Comparison of ENCODE assay signal across 1 cellular context in genomic region chr5:80240368-80240986, GRCh38.
TF ChIP-seq lines count a peak whose summit lies in the region.

No MANE protein-coding gene starts in this region.

TF ChIP-seq in GM23338, 12 proteins besides CTCF, POLR2A, EP300 and RAD21 (continued from another document):
- TF ChIP-seq, protein P1, sequence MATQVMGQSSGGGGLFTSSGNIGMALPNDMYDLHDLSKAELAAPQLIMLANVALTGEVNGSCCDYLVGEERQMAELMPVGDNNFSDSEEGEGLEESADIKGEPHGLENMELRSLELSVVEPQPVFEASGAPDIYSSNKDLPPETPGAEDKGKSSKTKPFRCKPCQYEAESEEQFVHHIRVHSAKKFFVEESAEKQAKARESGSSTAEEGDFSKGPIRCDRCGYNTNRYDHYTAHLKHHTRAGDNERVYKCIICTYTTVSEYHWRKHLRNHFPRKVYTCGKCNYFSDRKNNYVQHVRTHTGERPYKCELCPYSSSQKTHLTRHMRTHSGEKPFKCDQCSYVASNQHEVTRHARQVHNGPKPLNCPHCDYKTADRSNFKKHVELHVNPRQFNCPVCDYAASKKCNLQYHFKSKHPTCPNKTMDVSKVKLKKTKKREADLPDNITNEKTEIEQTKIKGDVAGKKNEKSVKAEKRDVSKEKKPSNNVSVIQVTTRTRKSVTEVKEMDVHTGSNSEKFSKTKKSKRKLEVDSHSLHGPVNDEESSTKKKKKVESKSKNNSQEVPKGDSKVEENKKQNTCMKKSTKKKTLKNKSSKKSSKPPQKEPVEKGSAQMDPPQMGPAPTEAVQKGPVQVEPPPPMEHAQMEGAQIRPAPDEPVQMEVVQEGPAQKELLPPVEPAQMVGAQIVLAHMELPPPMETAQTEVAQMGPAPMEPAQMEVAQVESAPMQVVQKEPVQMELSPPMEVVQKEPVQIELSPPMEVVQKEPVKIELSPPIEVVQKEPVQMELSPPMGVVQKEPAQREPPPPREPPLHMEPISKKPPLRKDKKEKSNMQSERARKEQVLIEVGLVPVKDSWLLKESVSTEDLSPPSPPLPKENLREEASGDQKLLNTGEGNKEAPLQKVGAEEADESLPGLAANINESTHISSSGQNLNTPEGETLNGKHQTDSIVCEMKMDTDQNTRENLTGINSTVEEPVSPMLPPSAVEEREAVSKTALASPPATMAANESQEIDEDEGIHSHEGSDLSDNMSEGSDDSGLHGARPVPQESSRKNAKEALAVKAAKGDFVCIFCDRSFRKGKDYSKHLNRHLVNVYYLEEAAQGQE (IDR thresholded peaks at IDR 0.05; ENCODE audit: unreplicated experiment) = no peak
- TF ChIP-seq, protein P2, sequence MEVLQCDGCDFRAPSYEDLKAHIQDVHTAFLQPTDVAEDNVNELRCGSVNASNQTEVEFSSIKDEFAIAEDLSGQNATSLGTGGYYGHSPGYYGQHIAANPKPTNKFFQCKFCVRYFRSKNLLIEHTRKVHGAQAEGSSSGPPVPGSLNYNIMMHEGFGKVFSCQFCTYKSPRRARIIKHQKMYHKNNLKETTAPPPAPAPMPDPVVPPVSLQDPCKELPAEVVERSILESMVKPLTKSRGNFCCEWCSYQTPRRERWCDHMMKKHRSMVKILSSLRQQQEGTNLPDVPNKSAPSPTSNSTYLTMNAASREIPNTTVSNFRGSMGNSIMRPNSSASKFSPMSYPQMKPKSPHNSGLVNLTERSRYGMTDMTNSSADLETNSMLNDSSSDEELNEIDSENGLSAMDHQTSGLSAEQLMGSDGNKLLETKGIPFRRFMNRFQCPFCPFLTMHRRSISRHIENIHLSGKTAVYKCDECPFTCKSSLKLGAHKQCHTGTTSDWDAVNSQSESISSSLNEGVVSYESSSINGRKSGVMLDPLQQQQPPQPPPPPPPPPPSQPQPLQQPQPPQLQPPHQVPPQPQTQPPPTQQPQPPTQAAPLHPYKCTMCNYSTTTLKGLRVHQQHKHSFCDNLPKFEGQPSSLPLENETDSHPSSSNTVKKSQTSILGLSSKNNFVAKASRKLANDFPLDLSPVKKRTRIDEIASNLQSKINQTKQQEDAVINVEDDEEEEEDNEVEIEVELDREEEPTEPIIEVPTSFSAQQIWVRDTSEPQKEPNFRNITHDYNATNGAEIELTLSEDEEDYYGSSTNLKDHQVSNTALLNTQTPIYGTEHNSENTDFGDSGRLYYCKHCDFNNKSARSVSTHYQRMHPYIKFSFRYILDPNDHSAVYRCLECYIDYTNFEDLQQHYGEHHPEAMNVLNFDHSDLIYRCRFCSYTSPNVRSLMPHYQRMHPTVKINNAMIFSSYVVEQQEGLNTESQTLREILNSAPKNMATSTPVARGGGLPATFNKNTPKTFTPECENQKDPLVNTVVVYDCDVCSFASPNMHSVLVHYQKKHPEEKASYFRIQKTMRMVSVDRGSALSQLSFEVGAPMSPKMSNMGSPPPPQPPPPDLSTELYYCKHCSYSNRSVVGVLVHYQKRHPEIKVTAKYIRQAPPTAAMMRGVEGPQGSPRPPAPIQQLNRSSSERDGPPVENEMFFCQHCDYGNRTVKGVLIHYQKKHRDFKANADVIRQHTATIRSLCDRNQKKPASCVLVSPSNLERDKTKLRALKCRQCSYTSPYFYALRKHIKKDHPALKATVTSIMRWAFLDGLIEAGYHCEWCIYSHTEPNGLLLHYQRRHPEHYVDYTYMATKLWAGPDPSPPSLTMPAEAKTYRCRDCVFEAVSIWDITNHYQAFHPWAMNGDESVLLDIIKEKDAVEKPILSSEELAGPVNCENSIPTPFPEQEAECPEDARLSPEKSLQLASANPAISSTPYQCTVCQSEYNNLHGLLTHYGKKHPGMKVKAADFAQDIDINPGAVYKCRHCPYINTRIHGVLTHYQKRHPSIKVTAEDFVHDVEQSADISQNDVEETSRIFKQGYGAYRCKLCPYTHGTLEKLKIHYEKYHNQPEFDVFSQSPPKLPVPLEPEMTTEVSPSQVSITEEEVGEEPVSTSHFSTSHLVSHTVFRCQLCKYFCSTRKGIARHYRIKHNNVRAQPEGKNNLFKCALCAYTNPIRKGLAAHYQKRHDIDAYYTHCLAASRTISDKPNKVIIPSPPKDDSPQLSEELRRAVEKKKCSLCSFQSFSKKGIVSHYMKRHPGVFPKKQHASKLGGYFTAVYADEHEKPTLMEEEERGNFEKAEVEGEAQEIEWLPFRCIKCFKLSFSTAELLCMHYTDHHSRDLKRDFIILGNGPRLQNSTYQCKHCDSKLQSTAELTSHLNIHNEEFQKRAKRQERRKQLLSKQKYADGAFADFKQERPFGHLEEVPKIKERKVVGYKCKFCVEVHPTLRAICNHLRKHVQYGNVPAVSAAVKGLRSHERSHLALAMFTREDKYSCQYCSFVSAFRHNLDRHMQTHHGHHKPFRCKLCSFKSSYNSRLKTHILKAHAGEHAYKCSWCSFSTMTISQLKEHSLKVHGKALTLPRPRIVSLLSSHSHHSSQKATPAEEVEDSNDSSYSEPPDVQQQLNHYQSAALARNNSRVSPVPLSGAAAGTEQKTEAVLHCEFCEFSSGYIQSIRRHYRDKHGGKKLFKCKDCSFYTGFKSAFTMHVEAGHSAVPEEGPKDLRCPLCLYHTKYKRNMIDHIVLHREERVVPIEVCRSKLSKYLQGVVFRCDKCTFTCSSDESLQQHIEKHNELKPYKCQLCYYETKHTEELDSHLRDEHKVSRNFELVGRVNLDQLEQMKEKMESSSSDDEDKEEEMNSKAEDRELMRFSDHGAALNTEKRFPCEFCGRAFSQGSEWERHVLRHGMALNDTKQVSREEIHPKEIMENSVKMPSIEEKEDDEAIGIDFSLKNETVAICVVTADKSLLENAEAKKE (CRISPR knock-in tag; IDR thresholded peaks at IDR 0.05) = no peak
